19 cellular contexts compared by ENCODE assay signal in genomic region chr1:179440971-179441370, GRCh38.
DNase-seq lines count a peak whose midpoint lies in the region; ATAC-seq, FAIRE-seq and TF ChIP-seq lines count a peak whose summit lies in the region.
"Had no signal": no experiment of that assay in that cellular context is flagged by ENCODE, and none has a peak within 500 bp of the region (broad histone marks: within the 10 kb centered on the region; RNA-seq: fewer than 3 reads in every experiment).

No MANE protein-coding gene starts in this region.

- 43% methylated on average over 6 of the region's 7 CpGs for WGBS in right lobe of liver (ENCODE audit: insufficient coverage, low coverage, low lambda C conversion rate, missing lambda C conversion rate)
- WGBS in small intestine, 3 donors, result 19 to 62% (median 39%) methylated on average over 7 of the region's 7 CpGs

- TF ChIP-seq POLR2A in right lobe of liver (IDR thresholded peaks at IDR 0.05), result no peak

- H3K9me3 ChIP-seq in right lobe of liver (no peaks in the 10 kb centered on the region), small intestine (ENCODE audit: control insufficient read depth, low read depth) (no peaks in the 10 kb centered on the region)
- H3K9me3 ChIP-seq in CD4-positive, alpha-beta T cell (ENCODE audit: control insufficient read depth, low read length), result no peaks in the 10 kb centered on the region

- H3K27ac Mint-ChIP-seq in glutamatergic neuron (ENCODE audit: unreplicated experiment) (peak overlapping the region; percentile 71), GM23338 (no peak overlapping the region)
- no peak overlapping the region for H3K27ac Mint-ChIP-seq in CD4-positive, alpha-beta T cell
- H3K27ac Mint-ChIP-seq in natural killer cell treated with Interleukin-12 subunit alpha and Interleukin-12 subunit beta and Interleukin-15 and Interleukin-18, amount 100 ng/mL, for 72 hours, result no peak overlapping the region
- H3K27ac Mint-ChIP-seq: B cell; CD4-positive, alpha-beta memory T cell had no signal

- no peak for TF ChIP-seq CTCF in glutamatergic neuron (IDR thresholded peaks at IDR 0.05; ENCODE audit: partially characterized antibody, unreplicated experiment)
- no peak for TF ChIP-seq CTCF in right lobe of liver (IDR thresholded peaks at IDR 0.05)
- TF ChIP-seq CTCF in CD4-positive, alpha-beta T cell (IDR thresholded peaks at IDR 0.05), result no peak
- no peak for TF ChIP-seq CTCF in GM23338 (conservative IDR thresholded peaks at IDR 0.05; ENCODE audit: low read depth in 2 of 2)

- peaks cover 2% of the 10 kb centered on the region; the same call in 1 of the 2 replicates for H3K9me2 ChIP-seq in GM23338 (ENCODE audit: insufficient read depth)

- H3K36me3 Mint-ChIP-seq in glutamatergic neuron (ENCODE audit: unreplicated experiment), result no peaks in the 10 kb centered on the region
- no peaks in the 10 kb centered on the region for H3K36me3 Mint-ChIP-seq in CD4-positive, alpha-beta T cell (ENCODE audit: low read depth)
- H3K36me3 Mint-ChIP-seq in GM23338 (ENCODE audit: low read depth), result no peaks in the 10 kb centered on the region
- no peaks in the 10 kb centered on the region for H3K36me3 Mint-ChIP-seq in natural killer cell treated with Interleukin-12 subunit alpha and Interleukin-12 subunit beta and Interleukin-15 and Interleukin-18, amount 100 ng/mL, for 72 hours
- H3K36me3 Mint-ChIP-seq: CD4-positive, alpha-beta memory T cell had no signal

- H3F3A ChIP-seq in GM23338 (replicated peaks; ENCODE audit: low read depth), result no peaks in the 10 kb centered on the region

- H3K4me3 Mint-ChIP-seq in glutamatergic neuron (ENCODE audit: unreplicated experiment), result no peak overlapping the region
- H3K4me3 Mint-ChIP-seq in CD4-positive, alpha-beta T cell, result no peak overlapping the region
- no peak overlapping the region for H3K4me3 Mint-ChIP-seq in GM23338
- H3K4me3 Mint-ChIP-seq in natural killer cell treated with Interleukin-12 subunit alpha and Interleukin-12 subunit beta and Interleukin-15 and Interleukin-18, amount 100 ng/mL, for 72 hours, result no peak overlapping the region
- H3K4me3 Mint-ChIP-seq: B cell; CD4-positive, alpha-beta memory T cell had no signal

- no peak overlapping the region for H3K27ac ChIP-seq in right lobe of liver
- peak overlapping the region in 1 of 2 donors; percentile 71 for H3K27ac ChIP-seq in small intestine (ENCODE audit: low read depth in 1 of 2, low read length in 1 of 2)
- H3K27ac ChIP-seq in CD4-positive, alpha-beta T cell (ENCODE audit: low read depth, low read length), result no peak overlapping the region
- no peak overlapping the region for H3K27ac ChIP-seq in GM23338 (ENCODE audit: low read depth)

- CTCF ChIA-PET in CD4-positive, alpha-beta T cell (lab: Charles Lee), result no interaction called here

- H3K4me3 ChIP-seq in right lobe of liver (no peak overlapping the region), small intestine (ENCODE audit: low read depth in 1 of 2, low read length in 2 of 2) (no peak overlapping the region), GM23338 (no peak overlapping the region)

- H3K79me2 ChIP-seq in GM23338 (replicated peaks; ENCODE audit: insufficient read depth), result no peaks in the 10 kb centered on the region

- no peak overlapping the region for H3K4me2 ChIP-seq in GM23338

- H3K4me1 Mint-ChIP-seq in glutamatergic neuron (ENCODE audit: low read depth, unreplicated experiment) (no peaks in the 10 kb centered on the region), GM23338 (no peaks in the 10 kb centered on the region)
- no peaks in the 10 kb centered on the region for H3K4me1 Mint-ChIP-seq in CD4-positive, alpha-beta T cell (ENCODE audit: low read depth)
- H3K4me1 Mint-ChIP-seq in natural killer cell treated with Interleukin-12 subunit alpha and Interleukin-12 subunit beta and Interleukin-15 and Interleukin-18, amount 100 ng/mL, for 72 hours (ENCODE audit: low read depth in 2 of 2), result no peaks in the 10 kb centered on the region
- H3K4me1 Mint-ChIP-seq: CD4-positive, alpha-beta memory T cell had no signal

- no peaks in the 10 kb centered on the region for H3K9me3 Mint-ChIP-seq in glutamatergic neuron (ENCODE audit: unreplicated experiment)
- H3K9me3 Mint-ChIP-seq in CD4-positive, alpha-beta T cell, result no peaks in the 10 kb centered on the region
- H3K9me3 Mint-ChIP-seq in GM23338, result peaks cover 3% of the 10 kb centered on the region; the same call in 1 of the 3 replicates
- H3K9me3 Mint-ChIP-seq in natural killer cell treated with Interleukin-12 subunit alpha and Interleukin-12 subunit beta and Interleukin-15 and Interleukin-18, amount 100 ng/mL, for 72 hours, result peaks cover 3% of the 10 kb centered on the region
- H3K9me3 Mint-ChIP-seq: CD4-positive, alpha-beta memory T cell had no signal

- DNase-seq in HuH-7.5 (ENCODE audit: low spot score) (peak; percentile 9), glutamatergic neuron (no peak), right lobe of liver (peak in 1 of 3 donors; percentile 19), small intestine (peak; percentile 91), GM23338 (ENCODE audit: low spot score) (no peak)
- no peak for DNase-seq in activated CD8-positive, alpha-beta memory T cell treated with anti-CD3 and anti-CD28 coated beads, Interleukin-2, amount 50 U/mL, for 4 hours
- DNase-seq in CD4-positive, alpha-beta T cell, result no peak
- DNase-seq in natural killer cell treated with Interleukin-12 subunit alpha and Interleukin-12 subunit beta and Interleukin-15 and Interleukin-18, amount 100 ng/mL, for 72 hours (ENCODE audit: low spot score), result no peak
- DNase-seq: C1 segment of cervical spinal cord; CD4-positive, alpha-beta memory T cell; DMS153; DMS79 treated with DMSO at 0.1 percent for 48 hours; EL; H7 had no signal

- H3K4me1 ChIP-seq in right lobe of liver (no peaks in the 10 kb centered on the region), small intestine (ENCODE audit: control insufficient read depth in 2 of 2, insufficient read depth in 1 of 2, low read depth in 1 of 2, low read length in 1 of 2) (no peaks in the 10 kb centered on the region), GM23338 (ENCODE audit: insufficient read depth) (no peaks in the 10 kb centered on the region)

- intact Hi-C loops in right lobe of liver (cut with DNase I), result no loop called here
- intact Hi-C loops in CD4-positive, alpha-beta T cell (cut with DNase I, micrococcal nuclease), result no loop called here

- H3K27me3 ChIP-seq in right lobe of liver, result no peaks in the 10 kb centered on the region
- no peaks in the 10 kb centered on the region for H3K27me3 ChIP-seq in small intestine (ENCODE audit: control insufficient read depth in 2 of 2, insufficient read depth in 2 of 2, low read length in 2 of 2)
- no peaks in the 10 kb centered on the region for H3K27me3 ChIP-seq in CD4-positive, alpha-beta T cell (ENCODE audit: control insufficient read depth, insufficient read depth, low read length)
- H3K27me3 ChIP-seq in GM23338 (ENCODE audit: insufficient read depth), result no peaks in the 10 kb centered on the region

- FAIRE-seq in small intestine (lab: Jason Lieb, UNC), result no peak
- FAIRE-seq: A204.1, D721Med, G401.6, GM12891 had no signal

- POLR2A ChIA-PET in CD4-positive, alpha-beta T cell (lab: Charles Lee), result no interaction called here

- H3K27me3 Mint-ChIP-seq in glutamatergic neuron (ENCODE audit: unreplicated experiment) (peaks cover 4% of the 10 kb centered on the region), GM23338 (ENCODE audit: insufficient read depth, low read depth, poor library complexity) (no peaks in the 10 kb centered on the region)
- peaks cover 5% of the 10 kb centered on the region for H3K27me3 Mint-ChIP-seq in CD4-positive, alpha-beta T cell
- H3K27me3 Mint-ChIP-seq in natural killer cell treated with Interleukin-12 subunit alpha and Interleukin-12 subunit beta and Interleukin-15 and Interleukin-18, amount 100 ng/mL, for 72 hours, result peaks cover 7 to 25% of the 10 kb centered on the region in 2 donors

- no peaks in the 10 kb centered on the region for H3K36me3 ChIP-seq in right lobe of liver
- H3K36me3 ChIP-seq in small intestine (ENCODE audit: control insufficient read depth in 2 of 2, insufficient read depth in 2 of 2, low read length in 2 of 2), result no peaks in the 10 kb centered on the region
- no peaks in the 10 kb centered on the region for H3K36me3 ChIP-seq in GM23338 (ENCODE audit: insufficient read depth)

- no peak overlapping the region for H2AFZ ChIP-seq in GM23338

- H4K20me1 ChIP-seq in GM23338 (replicated peaks; ENCODE audit: insufficient read depth), result no peaks in the 10 kb centered on the region

- ATAC-seq in right lobe of liver, result peak in 3 of 4 donors; percentile 33 to 71 (median 51)
- ATAC-seq in CD4-positive, alpha-beta T cell (ENCODE audit: poor library complexity), result no peak
- no peak for ATAC-seq in GM23338
- ATAC-seq in natural killer cell treated with Interleukin-12 subunit alpha and Interleukin-12 subunit beta and Interleukin-15 and Interleukin-18, amount 100 ng/mL, for 72 hours, result no peak

TF ChIP-seq in GM23338, 12 proteins besides CTCF, POLR2A, EP300 and RAD21 (continues in another document):
- no peak for TF ChIP-seq STAT1 (IDR thresholded peaks at IDR 0.05; ENCODE audit: unreplicated experiment)
- TF ChIP-seq NANOG (IDR thresholded peaks at IDR 0.05; ENCODE audit: borderline replicate concordance), result no peak
- no peak for TF ChIP-seq ETS1 (IDR thresholded peaks at IDR 0.05)
- TF ChIP-seq ZNF114 (CRISPR knock-in tag; IDR thresholded peaks at IDR 0.05), result no peak
- no peak for TF ChIP-seq POLR2AphosphoS5 (IDR thresholded peaks at IDR 0.05; ENCODE audit: low read depth)
- no peak for TF ChIP-seq JUNB (IDR thresholded peaks at IDR 0.05; ENCODE audit: unreplicated experiment)

Comparison
In these comparisons a context has a peak if more than half of its experiments do, and no peak if none do; other contexts are left out.
1. DNase-seq: peak in HuH-7.5 (single experiment) and small intestine (single experiment); none in glutamatergic neuron (single experiment), activated CD8-positive, alpha-beta memory T cell treated with anti-CD3 and anti-CD28 coated beads, Interleukin-2, amount 50 U/mL, for 4 hours (single experiment), CD4-positive, alpha-beta T cell (0 of 10), GM23338 (single experiment) and natural killer cell treated with Interleukin-12 subunit alpha and Interleukin-12 subunit beta and Interleukin-15 and Interleukin-18, amount 100 ng/mL, for 72 hours (single experiment).
2. ATAC-seq: peak in right lobe of liver (3 of 4); none in CD4-positive, alpha-beta T cell (single experiment), GM23338 (single experiment) and natural killer cell treated with Interleukin-12 subunit alpha and Interleukin-12 subunit beta and Interleukin-15 and Interleukin-18, amount 100 ng/mL, for 72 hours (0 of 2).